Comparison of ENCODE assay signal across 18 cellular contexts in genomic region chr9:86547596-86547995, GRCh38.
A peak's percentile ranks its signal among the peaks of the same experiment; 100 is the strongest.
DNase-seq lines count a peak whose midpoint lies in the region; ATAC-seq and TF ChIP-seq lines count a peak whose summit lies in the region.
"Had no signal": no experiment of that assay in that cellular context is flagged by ENCODE, and none has a peak within 500 bp of the region (broad histone marks: within the 10 kb centered on the region; RNA-seq: fewer than 3 reads in every experiment).

No MANE protein-coding gene starts in this region.

- no peak overlapping the region for H3K4me2 ChIP-seq in osteoblast (ENCODE audit: insufficient read depth, low read length)
- H3K4me2 ChIP-seq: A549; BLaER1 treated with 17β-estradiol and CSF1 and Interleukin-3, amounts not matched to agents 10 nM and 100 nM had no signal

- H3K9me3 ChIP-seq in A673 (ENCODE audit: low read depth, low read length, poor library complexity, severe bottlenecking): no peaks in the 10 kb centered on the region
- H3K9me3 ChIP-seq in psoas muscle: no peaks in the 10 kb centered on the region
- H3K9me3 ChIP-seq in osteoblast (ENCODE audit: low read depth, low read length): no peaks in the 10 kb centered on the region
- H3K9me3 ChIP-seq: A549 had no signal

- no peak overlapping the region for H3K4me3 ChIP-seq in A673 (ENCODE audit: low read depth, low read length, poor library complexity, severe bottlenecking)
- H3K4me3 ChIP-seq in psoas muscle: no peak overlapping the region
- H3K4me3 ChIP-seq in osteoblast (ENCODE audit: insufficient read depth, low read length): no peak overlapping the region
- H3K4me3 ChIP-seq: A549; BLaER1 treated with 17β-estradiol and CSF1 and Interleukin-3, amounts not matched to agents 10 nM and 100 nM; GM23338 had no signal

- peaks cover 80% of the 10 kb centered on the region for H3K4me1 ChIP-seq in A673 (ENCODE audit: insufficient read depth, low read length, poor library complexity, severe bottlenecking)
- H3K4me1 ChIP-seq in psoas muscle: peaks cover 4% of the 10 kb centered on the region
- H3K4me1 ChIP-seq in osteoblast (ENCODE audit: insufficient read depth, low read length): peaks cover 23% of the 10 kb centered on the region
- H3K4me1 ChIP-seq: A549 had no signal

- CTCF ChIA-PET in A673 (lab: Charles Lee): no interaction called here

- H3K9me3 Mint-ChIP-seq in brain (peaks cover 0 to 2% (median 0%) of the 10 kb centered on the region in 5 experiments), glutamatergic neuron (ENCODE audit: unreplicated experiment) (no peaks in the 10 kb centered on the region)
- H3K9me3 Mint-ChIP-seq: CD8-positive, alpha-beta memory T cell; GM23338 had no signal

- POLR2A ChIA-PET in A673 (lab: Charles Lee; ENCODE audit: low non-redundant PET): interaction anchor here (0.6 kb wide), 1 partner anchor 335 kb away, joined by 3 read pairs; no protein-coding TSS in a partner anchor

- H3K4me1 Mint-ChIP-seq in brain (peaks cover 72% of the 10 kb centered on the region), glutamatergic neuron (ENCODE audit: low read depth, unreplicated experiment) (peaks cover 15% of the 10 kb centered on the region)
- H3K4me1 Mint-ChIP-seq: B cell; CD8-positive, alpha-beta memory T cell; IgD-negative memory B cell had no signal

- H3K36me3 Mint-ChIP-seq in brain (no peaks in the 10 kb centered on the region), glutamatergic neuron (ENCODE audit: unreplicated experiment) (peaks cover 8% of the 10 kb centered on the region)
- H3K36me3 Mint-ChIP-seq: CD8-positive, alpha-beta memory T cell had no signal

- H3K27ac ChIP-seq in A673 (ENCODE audit: low read depth, low read length, poor library complexity, severe bottlenecking) (peak overlapping the region; percentile 96), psoas muscle (peak overlapping the region; percentile 10), osteoblast (ENCODE audit: low read depth, low read length) (no peak overlapping the region)
- H3K27ac ChIP-seq: 22Rv1; A549; BLaER1 treated with 17β-estradiol and CSF1 and Interleukin-3, amounts not matched to agents 10 nM and 100 nM; HL-60 had no signal

- no TSS peak for BruUV-seq in A673 (replicated peaks; lab: Mats Ljungman, UMichigan)

- H4K20me1 ChIP-seq in osteoblast (ENCODE audit: insufficient read depth, low read length): no peaks in the 10 kb centered on the region
- H4K20me1 ChIP-seq: BLaER1 treated with 17β-estradiol and CSF1 and Interleukin-3, amounts not matched to agents 10 nM and 100 nM had no signal

- DNase-seq in A673 (ENCODE audit: low spot score) (no peak), glutamatergic neuron (no peak), psoas muscle (no peak), NCI-H146 treated with DMSO at 0.1 percent for 48 hours (lab: John Stamatoyannopoulos, UW; ENCODE audit: unreplicated experiment) (no peak), HuH-7.5 (ENCODE audit: low spot score) (no peak), osteoblast (ENCODE audit: insufficient read length, low spot score, missing footprints) (no peak), NCI-H2196 treated with DMSO at 0.1 percent for 48 hours (lab: John Stamatoyannopoulos, UW; ENCODE audit: unreplicated experiment) (no peak)
- DNase-seq: CD8-positive, alpha-beta memory T cell; COR-L47; HCEC 1CT had no signal

- H3K36me3 ChIP-seq in A673 (ENCODE audit: insufficient read depth, low read length, poor library complexity, severe bottlenecking) (no peaks in the 10 kb centered on the region), psoas muscle (ENCODE audit: insufficient read depth in 1 of 2, low read depth in 1 of 2) (no peaks in the 10 kb centered on the region), osteoblast (ENCODE audit: insufficient read depth, low read length) (no peaks in the 10 kb centered on the region)
- H3K36me3 ChIP-seq: BLaER1 treated with 17β-estradiol and CSF1 and Interleukin-3, amounts not matched to agents 10 nM and 100 nM had no signal

- H3K79me2 ChIP-seq in osteoblast (ENCODE audit: insufficient read depth, low read length): no peaks in the 10 kb centered on the region

- H3K27me3 ChIP-seq in A673 (replicated peaks; ENCODE audit: insufficient read depth, low read depth, low read length, poor library complexity) (no peaks in the 10 kb centered on the region), psoas muscle (ENCODE audit: insufficient read depth in 3 of 3, low read length in 2 of 3) (no peaks in the 10 kb centered on the region), osteoblast (ENCODE audit: insufficient read depth, low read length) (peaks cover 2% of the 10 kb centered on the region)
- H3K27me3 ChIP-seq: BLaER1 treated with 17β-estradiol and CSF1 and Interleukin-3, amounts not matched to agents 10 nM and 100 nM had no signal

- peak overlapping the region in 3 of 5 experiments; percentile 59 to 95 (median 85) for H3K27ac Mint-ChIP-seq in brain
- peak overlapping the region; percentile 6 for H3K27ac Mint-ChIP-seq in glutamatergic neuron (ENCODE audit: unreplicated experiment)
- H3K27ac Mint-ChIP-seq: B cell; CD8-positive, alpha-beta memory T cell; GM23338; IgD-negative memory B cell had no signal

- no peak for TF ChIP-seq CTCF in A673 (conservative IDR thresholded peaks at IDR 0.05; ENCODE audit: low read depth, low read length)
- no peak for TF ChIP-seq CTCF in brain (conservative IDR thresholded peaks at IDR 0.05)
- no peak for TF ChIP-seq CTCF in glutamatergic neuron (IDR thresholded peaks at IDR 0.05; ENCODE audit: partially characterized antibody, unreplicated experiment)
- no peak for TF ChIP-seq CTCF in psoas muscle (IDR thresholded peaks at IDR 0.05)
- no peak for TF ChIP-seq CTCF in osteoblast (IDR thresholded peaks at IDR 0.05; ENCODE audit: extremely low read depth, low read depth, low read length)

- H3K4me3 Mint-ChIP-seq in brain (peak overlapping the region in 1 of 5 experiments; percentile 1), glutamatergic neuron (ENCODE audit: unreplicated experiment) (no peak overlapping the region)
- H3K4me3 Mint-ChIP-seq: B cell; CD8-positive, alpha-beta memory T cell; GM23338; IgD-negative memory B cell had no signal

- intact Hi-C loops in A673 (cut with micrococcal nuclease; ENCODE audit: unreplicated experiment): loop anchor here (5.0 kb wide), 2 partner anchors 60 to 100 kb away; no protein-coding TSS in a partner anchor
- intact Hi-C loops in psoas muscle (cut with DNase I): no loop called here

- H3K27me3 Mint-ChIP-seq in brain (no peaks in the 10 kb centered on the region), glutamatergic neuron (ENCODE audit: unreplicated experiment) (peaks cover 2% of the 10 kb centered on the region)

- no peak overlapping the region for H2AFZ ChIP-seq in osteoblast (ENCODE audit: low read length)
- H2AFZ ChIP-seq: GM23338 had no signal

- ATAC-seq in psoas muscle: peak in 1 of 4 donors; percentile 22
- ATAC-seq: A549, GM23338 had no signal
